Comparison of ENCODE assay signal across 15 cellular contexts in genomic region chr22:39646614-39647210, GRCh38.
DNase-seq lines count a peak whose midpoint lies in the region; ATAC-seq and TF ChIP-seq lines count a peak whose summit lies in the region.
"Had no signal": no experiment of that assay in that cellular context is flagged by ENCODE, and none has a peak within 500 bp of the region (broad histone marks: within the 10 kb centered on the region; RNA-seq: fewer than 3 reads in every experiment).

No MANE protein-coding gene starts in this region.

- H2AK9ac ChIP-seq in IMR-90 (replicated peaks; ENCODE audit: low read depth, low read length, poor library complexity): no peak overlapping the region

- H3K9me1 ChIP-seq in IMR-90 (ENCODE audit: insufficient read depth, low read length): no peaks in the 10 kb centered on the region

- no peak for ATAC-seq in IMR-90 (ENCODE audit: low read depth)
- no peak for ATAC-seq in activated CD4-positive, CD25-positive, alpha-beta regulatory T cell treated with anti-CD3 and anti-CD28 coated beads, Interleukin-2, amount 50 U/mL, for 24 hours

- no peak overlapping the region for H4K8ac ChIP-seq in IMR-90 (ENCODE audit: low read depth in 2 of 2, low read length in 2 of 2)

- H3K4ac ChIP-seq in IMR-90 (ENCODE audit: low read depth, low read length): no peak overlapping the region

- TF ChIP-seq CTCF in IMR-90 (conservative IDR thresholded peaks at IDR 0.05; ENCODE audit: low read depth, low read length): no peak
- peak in 1 of 6 experiments; percentile 3 for TF ChIP-seq CTCF in thyroid gland (IDR thresholded peaks at IDR 0.05)

- H3K9ac ChIP-seq in IMR-90 (ENCODE audit: low read depth, low read length): no peak overlapping the region

- no peak for TF ChIP-seq RAD21 in IMR-90 (IDR thresholded peaks at IDR 0.05; ENCODE audit: low read length)

- H3K4me2 ChIP-seq in IMR-90 (ENCODE audit: low read depth, low read length): no peak overlapping the region

- no peak overlapping the region for H4K5ac ChIP-seq in IMR-90 (ENCODE audit: low read depth, low read length)

- no peak overlapping the region for H3K56ac ChIP-seq in IMR-90 (ENCODE audit: extremely low read depth, insufficient read depth, low read length)

- no peak overlapping the region for H2BK5ac ChIP-seq in IMR-90 (ENCODE audit: low read depth, low read length, poor library complexity, severe bottlenecking)

- H2AK5ac ChIP-seq in IMR-90 (ENCODE audit: low read depth, low read length): 0 out of 2 replicates have a peak overlapping the region, but pooled peaks have one; percentile 8

- H2BK15ac ChIP-seq in IMR-90 (ENCODE audit: low read depth, low read length): no peak overlapping the region

- TF ChIP-seq POLR2A in IMR-90 (IDR thresholded peaks at IDR 0.05; ENCODE audit: low read depth, low read length) (no peak), thyroid gland (IDR thresholded peaks at IDR 0.05) (no peak)

- H3K14ac ChIP-seq in IMR-90 (replicated peaks; ENCODE audit: low read depth, low read length): no peak overlapping the region

- H3K27ac ChIP-seq in IMR-90 (ENCODE audit: insufficient read depth, low read length): no peak overlapping the region
- peak overlapping the region in 1 of 3 donors; percentile 20 for H3K27ac ChIP-seq in thyroid gland
- H3K27ac ChIP-seq: SK-N-MC had no signal

- H3K18ac ChIP-seq in IMR-90 (ENCODE audit: low read depth, low read length): no peak overlapping the region

- 60% methylated on average over 18 of the region's 32 CpGs; no CpG with 5 or more reads in 1 of the 2 experiments for WGBS in IMR-90 (ENCODE audit: extremely low coverage in 2 of 2, insufficient read length in 1 of 2), 2 experiments
- WGBS in thyroid gland, 2 donors: 52 to 56% methylated on average over 26 to 32 of the region's 32 CpGs

- no peak overlapping the region for H2BK120ac ChIP-seq in IMR-90 (ENCODE audit: low read depth, low read length)

- no peak overlapping the region for H3K4me3 ChIP-seq in IMR-90 (ENCODE audit: insufficient read depth, low read depth, low read length)
- no peak overlapping the region for H3K4me3 ChIP-seq in thyroid gland (replicated peaks in 1 of 3)
- H3K4me3 ChIP-seq: SK-N-MC had no signal

- dilution Hi-C loops in IMR-90 (cut with HindIII; ENCODE audit: low sequenced_read_pairs, unreplicated experiment): no loop called here

- H3K79me1 ChIP-seq in IMR-90 (ENCODE audit: low read depth in 1 of 2, low read length in 2 of 2): no peaks in the 10 kb centered on the region

- intact Hi-C loops in IMR-90 (cut with micrococcal nuclease) (no loop called here), thyroid gland (cut with DNase I) (no loop called here)

- H4K20me1 ChIP-seq in IMR-90 (ENCODE audit: insufficient read depth, low read length): no peaks in the 10 kb centered on the region

- no peak overlapping the region for H4K91ac ChIP-seq in IMR-90 (ENCODE audit: insufficient read depth, low read depth, low read length)

- H2BK20ac ChIP-seq in IMR-90 (ENCODE audit: low read depth, low read length): no peak overlapping the region

- H3K36me3 ChIP-seq in IMR-90 (ENCODE audit: control insufficient read depth, insufficient read depth, low read length) (no peaks in the 10 kb centered on the region), thyroid gland (no peaks in the 10 kb centered on the region)

- no TSS peak for BruUV-seq in IMR-90 (replicated peaks; lab: Mats Ljungman, UMichigan)

- DNase-seq in DMS153 treated with DMSO at 0.1 percent for 48 hours (lab: John Stamatoyannopoulos, UW; ENCODE audit: unreplicated experiment): peak; percentile 23
- no peak for DNase-seq in IMR-90
- peak; percentile 10 for DNase-seq in cerebellar cortex (ENCODE audit: low spot score)
- peak; percentile 84 to 91 for DNase-seq in thyroid gland
- DNase-seq in ureter (ENCODE audit: low spot score): no peak
- DNase-seq in stimulated activated CD4-positive, alpha-beta T cell treated with anti-CD3 and anti-CD28 coated beads, Interleukin-2, amount 100 ng/mL, for 24 hours: no peak
- DNase-seq: CD4-positive, alpha-beta T cell; EL; H9; NCI-H1417 treated with DMSO at 0.1 percent for 48 hours; NCI-H1930; NCI-H510A; NCI-H82 had no signal

- H3K27me3 ChIP-seq in IMR-90 (ENCODE audit: control insufficient read depth, insufficient read depth, low read length): peaks cover 26% of the 10 kb centered on the region
- H3K27me3 ChIP-seq in thyroid gland: no peaks in the 10 kb centered on the region

- POLR2A ChIA-PET in IMR-90 (lab: Charles Lee; ENCODE audit: unreplicated experiment): no interaction called here

- H3K23ac ChIP-seq in IMR-90 (ENCODE audit: low read depth, low read length): no peak overlapping the region

- H2AFZ ChIP-seq in IMR-90 (replicated peaks; ENCODE audit: low read length, poor library complexity): no peak overlapping the region

- peaks cover 1% of the 10 kb centered on the region; the same call in 1 of the 2 replicates for H3K4me1 ChIP-seq in IMR-90 (ENCODE audit: control insufficient read depth, insufficient read depth, low read length)
- peaks cover 0 to 8% of the 10 kb centered on the region in 2 donors for H3K4me1 ChIP-seq in thyroid gland

- H3K9me3 ChIP-seq in IMR-90 (ENCODE audit: control insufficient read depth, insufficient read depth, low read length) (peaks cover under 1% of the 10 kb centered on the region; the same call in 1 of the 2 replicates), thyroid gland (no peaks in the 10 kb centered on the region)

- CTCF ChIA-PET in IMR-90 (lab: Yijun Ruan, JAX): no interaction called here

- in situ Hi-C loops in IMR-90 (cut with MboI; ENCODE audit: low sequenced_read_pairs): no loop called here

TF ChIP-seq in IMR-90, 13 proteins besides CTCF, POLR2A, EP300 and RAD21:
- TF ChIP-seq SMC3 (IDR thresholded peaks at IDR 0.05; ENCODE audit: low read depth, low read length) (no peak), CHD1 (IDR thresholded peaks at IDR 0.05; ENCODE audit: low read depth, low read length) (no peak), CEBPB (IDR thresholded peaks at IDR 0.05; ENCODE audit: low read depth, low read length) (no peak), MAFK (IDR thresholded peaks at IDR 0.05; ENCODE audit: low read depth, low read length) (no peak), MAZ (IDR thresholded peaks at IDR 0.05; ENCODE audit: borderline replicate concordance, low read depth, low read length) (no peak)
TF ChIP-seq in IMR-90: peak in this region for 0.

Comparison
In these comparisons a context has a peak if more than half of its experiments do, and no peak if none do; other contexts are left out.
1. DNase-seq: peak in DMS153 treated with DMSO at 0.1 percent for 48 hours (single experiment), cerebellar cortex (single experiment) and thyroid gland (2 of 2); none in IMR-90 (single experiment), ureter (single experiment) and stimulated activated CD4-positive, alpha-beta T cell treated with anti-CD3 and anti-CD28 coated beads, Interleukin-2, amount 100 ng/mL, for 24 hours (0 of 2).